30 cellular contexts compared by ENCODE assay signal in genomic region chr7:123283373-123283772, GRCh38.
"Had no signal": no experiment of that assay in that cellular context is flagged by ENCODE, and none has a peak within 500 bp of the region (broad histone marks: within the 10 kb centered on the region; RNA-seq: fewer than 3 reads in every experiment).

No MANE protein-coding gene starts in this region.

- H3K4me3 ChIP-seq: ovary, psoas muscle, right lobe of liver, sigmoid colon, stomach, thoracic aorta, thyroid gland, tibial nerve, upper lobe of left lung, vagina had no signal

- H3K27me3 Mint-ChIP-seq: natural killer cell treated with Interleukin-12 subunit alpha and Interleukin-12 subunit beta and Interleukin-15 and Interleukin-18, amount 100 ng/mL, for 72 hours; progenitor cell of endocrine pancreas; stimulated activated naive B cell treated with anti-CD40 and anti-IgM and Interleukin-4, amounts not matched to agents 10 μg/mL and 1 μg/mL and 100 μg/mL, for 72 hours; stimulated activated naive CD8-positive, alpha-beta T cell treated with anti-CD3 and anti-CD28 coated beads, Interleukin-15, Interleukin-2, amounts not matched to agents 100 ng/mL and 50 ng/mL, for 24 hours had no signal

- H3K4me1 Mint-ChIP-seq: nephron progenitor cell; neural crest cell; stimulated activated effector memory CD8-positive, alpha-beta T cell treated with anti-CD3 and anti-CD28 coated beads, Interleukin-12 subunit alpha, Interleukin-12 subunit beta, amount 100 ng/mL, for 72 hours; stimulated activated naive B cell treated with anti-CD40 and anti-IgM and Interleukin-4, amounts not matched to agents 10 μg/mL and 1 μg/mL and 100 μg/mL, for 72 hours had no signal

- ATAC-seq: natural killer cell treated with Interleukin-12 subunit alpha and Interleukin-12 subunit beta and Interleukin-15 and Interleukin-18, amount 100 ng/mL, for 72 hours; psoas muscle; right cardiac atrium; right lobe of liver; stimulated activated effector memory CD8-positive, alpha-beta T cell treated with anti-CD3 and anti-CD28 coated beads, Interleukin-12 subunit alpha, Interleukin-12 subunit beta, amount 100 ng/mL, for 72 hours; stimulated activated naive B cell treated with anti-CD40 and anti-IgM and Interleukin-4, amounts not matched to agents 10 μg/mL and 1 μg/mL and 100 μg/mL, for 72 hours had no signal

- H3K4me1 ChIP-seq: parathyroid adenoma, psoas muscle, right lobe of liver, sigmoid colon, stomach, thyroid gland, tibial nerve, upper lobe of left lung, vagina had no signal

- H3K9ac ChIP-seq: parathyroid adenoma had no signal

- H3K4me3 Mint-ChIP-seq: natural killer cell treated with Interleukin-12 subunit alpha and Interleukin-12 subunit beta and Interleukin-15 and Interleukin-18, amount 100 ng/mL, for 72 hours; nephron progenitor cell; neural crest cell; stimulated activated effector memory CD8-positive, alpha-beta T cell treated with anti-CD3 and anti-CD28 coated beads, Interleukin-12 subunit alpha, Interleukin-12 subunit beta, amount 100 ng/mL, for 72 hours; stimulated activated naive B cell treated with anti-CD40 and anti-IgM and Interleukin-4, amounts not matched to agents 10 μg/mL and 1 μg/mL and 100 μg/mL, for 72 hours; stimulated activated naive CD8-positive, alpha-beta T cell treated with anti-CD3 and anti-CD28 coated beads, Interleukin-15, Interleukin-2, amounts not matched to agents 100 ng/mL and 50 ng/mL, for 24 hours had no signal

- FAIRE-seq: small intestine, urothelium cell line had no signal

- H3K9me3 Mint-ChIP-seq: nephron progenitor cell; stimulated activated effector memory CD8-positive, alpha-beta T cell treated with anti-CD3 and anti-CD28 coated beads, Interleukin-12 subunit alpha, Interleukin-12 subunit beta, amount 100 ng/mL, for 72 hours; stimulated activated naive CD8-positive, alpha-beta T cell treated with anti-CD3 and anti-CD28 coated beads, Interleukin-15, Interleukin-2, amounts not matched to agents 100 ng/mL and 50 ng/mL, for 24 hours had no signal

- H3K9me3 ChIP-seq: neutrophil, ovary, right lobe of liver, thoracic aorta, thyroid gland, upper lobe of left lung, vagina had no signal

- H3K27ac Mint-ChIP-seq: natural killer cell treated with Interleukin-12 subunit alpha and Interleukin-12 subunit beta and Interleukin-15 and Interleukin-18, amount 100 ng/mL, for 72 hours; nephron progenitor cell; progenitor cell of endocrine pancreas; stimulated activated effector memory CD8-positive, alpha-beta T cell treated with anti-CD3 and anti-CD28 coated beads, Interleukin-12 subunit alpha, Interleukin-12 subunit beta, amount 100 ng/mL, for 72 hours; stimulated activated naive B cell treated with anti-CD40 and anti-IgM and Interleukin-4, amounts not matched to agents 10 μg/mL and 1 μg/mL and 100 μg/mL, for 72 hours; stimulated activated naive CD8-positive, alpha-beta T cell treated with anti-CD3 and anti-CD28 coated beads, Interleukin-15, Interleukin-2, amounts not matched to agents 100 ng/mL and 50 ng/mL, for 24 hours had no signal

- DNase-seq: nephron progenitor cell; nucleus accumbens; ovary; posterior cingulate gyrus; psoas muscle; right cardiac atrium; right lobe of liver; sigmoid colon; small intestine; stimulated activated CD4-positive, alpha-beta T cell treated with anti-CD3 and anti-CD28 coated beads, Interleukin-15, amount 100 ng/mL, for 24 hours; stimulated activated CD4-positive, alpha-beta T cell treated with anti-CD3 and anti-CD28 coated beads, Interleukin-2, amount 100 ng/mL, for 24 hours; stimulated activated CD4-positive, alpha-beta T cell treated with anti-CD3 and anti-CD28 coated beads, Interleukin-2, amount 100 ng/mL, for 48 hours; stimulated activated CD4-positive, alpha-beta T cell treated with anti-CD3 and anti-CD28 coated beads, Interleukin-4, amount 100 ng/mL, for 24 hours; stimulated activated naive B cell treated with anti-CD40 and anti-IgM and Interleukin-4, amounts not matched to agents 10 μg/mL and 1 μg/mL and 100 μg/mL, for 72 hours; stimulated activated naive CD4-positive, alpha-beta T cell treated with Interleukin-2 at 50 U/mL for 16 hours; stomach; thyroid gland; trophoblast cell; upper lobe of left lung had no signal

- H3K36me3 Mint-ChIP-seq: natural killer cell treated with Interleukin-12 subunit alpha and Interleukin-12 subunit beta and Interleukin-15 and Interleukin-18, amount 100 ng/mL, for 72 hours; stimulated activated effector memory CD8-positive, alpha-beta T cell treated with anti-CD3 and anti-CD28 coated beads, Interleukin-12 subunit alpha, Interleukin-12 subunit beta, amount 100 ng/mL, for 72 hours; stimulated activated naive B cell treated with anti-CD40 and anti-IgM and Interleukin-4, amounts not matched to agents 10 μg/mL and 1 μg/mL and 100 μg/mL, for 72 hours had no signal

- H3K27ac ChIP-seq: neutrophil, ovary, parathyroid adenoma, psoas muscle, right lobe of liver, sigmoid colon, stomach, thoracic aorta, thyroid gland, tibial nerve, upper lobe of left lung, vagina had no signal

- H3K79me2 ChIP-seq: parathyroid adenoma had no signal

- H3K27me3 ChIP-seq: neutrophil, ovary, right lobe of liver, sigmoid colon, stomach, thyroid gland, tibial nerve, upper lobe of left lung, vagina had no signal

- H2AFZ ChIP-seq: parathyroid adenoma had no signal

- H3K36me3 ChIP-seq: neutrophil, ovary, right lobe of liver, sigmoid colon, stomach, thoracic aorta, thyroid gland, tibial nerve, upper lobe of left lung, vagina had no signal
